Comparison of ENCODE assay signal across 24 cellular contexts in genomic region chr10:8066146-8066545, GRCh38. TPM values are rescaled to one million over a fixed set of nuclear protein-coding genes. Genes with fewer than 3 reads are reported as not detected.
DNase-seq lines count a peak whose midpoint lies in the region; ATAC-seq and TF ChIP-seq lines count a peak whose summit lies in the region.
"Had no signal": no experiment of that assay in that cellular context is flagged by ENCODE, and none has a peak within 500 bp of the region (broad histone marks: within the 10 kb centered on the region; RNA-seq: fewer than 3 reads in every experiment).

No MANE protein-coding gene starts in this region.

- CTCF ChIA-PET in T-cell (lab: Charles Lee), result interaction anchor here (0.6 to 0.8 kb wide), 5 partner anchors 8 to 1143 kb away, joined by 3 to 5 read pairs (median 4); no protein-coding TSS in a partner anchor

- H3K27ac ChIP-seq in breast epithelium (peak overlapping the region; percentile 19 to 31), smooth muscle cell (ENCODE audit: low read depth) (peak overlapping the region; percentile 37)
- H3K27ac ChIP-seq: A549, BLaER1, coronary artery, epithelial cell of prostate had no signal

- ATAC-seq in T-cell (replicated peaks in 1 of 4), result no peak
- ATAC-seq in GM18517 (IDR thresholded peaks at IDR 0.05; ENCODE audit: unreplicated experiment), result no peak
- ATAC-seq: A549 had no signal

- H3K79me2 ChIP-seq in smooth muscle cell (ENCODE audit: low read depth), result peaks cover 10% of the 10 kb centered on the region

- H3K4me3 Mint-ChIP-seq in activated CD4-positive, alpha-beta T cell treated with anti-CD3 and anti-CD28 coated beads, Interleukin-2, amount 10 ng/mL, durations not matched to agents 24 days and 14 days, result peak overlapping the region; percentile 77
- H3K4me3 Mint-ChIP-seq in T-cell, result peak overlapping the region in 2 of 3 donors; percentile 4 to 19
- H3K4me3 Mint-ChIP-seq: memory B cell had no signal

- peaks cover 3% of the 10 kb centered on the region for H3K9me3 Mint-ChIP-seq in activated CD4-positive, alpha-beta T cell treated with anti-CD3 and anti-CD28 coated beads, Interleukin-2, amount 10 ng/mL, durations not matched to agents 24 days and 14 days
- no peaks in the 10 kb centered on the region for H3K9me3 Mint-ChIP-seq in T-cell
- H3K9me3 Mint-ChIP-seq: memory B cell had no signal

- H3K9ac ChIP-seq in smooth muscle cell (ENCODE audit: low read depth), result peak overlapping the region; percentile 41
- H3K9ac ChIP-seq: BLaER1 had no signal

- peaks cover 93% of the 10 kb centered on the region for H3K36me3 Mint-ChIP-seq in activated CD4-positive, alpha-beta T cell treated with anti-CD3 and anti-CD28 coated beads, Interleukin-2, amount 10 ng/mL, durations not matched to agents 24 days and 14 days (ENCODE audit: low read depth)
- H3K36me3 Mint-ChIP-seq in T-cell, result peaks cover 78% of the 10 kb centered on the region

- TF ChIP-seq POLR2A in breast epithelium (IDR thresholded peaks at IDR 0.05), result no peak

- DNase-seq in activated CD4-positive, alpha-beta T cell treated with anti-CD3 and anti-CD28 coated beads, Interleukin-2, amount 10 ng/mL, durations not matched to agents 24 days and 14 days, result no peak
- no peak for DNase-seq in activated CD4-positive, alpha-beta T cell treated with anti-CD3 and anti-CD28 coated beads for 1 hour
- no peak for DNase-seq in T-cell
- DNase-seq in breast epithelium (ENCODE audit: low spot score in 2 of 2), result no peak
- no peak for DNase-seq in smooth muscle cell (lab: John Stamatoyannopoulos, UW; ENCODE audit: unreplicated experiment)
- DNase-seq in Kasumi-1 (lab: John Stamatoyannopoulos, UW), result no peak
- no peak for DNase-seq in COLO668 (lab: John Stamatoyannopoulos, UW; ENCODE audit: unreplicated experiment)
- DNase-seq: activated CD4-positive, alpha-beta T cell treated with anti-CD3 and anti-CD28 coated beads, Interleukin-2, amount 50 U/mL, for 4 hours; activated effector memory CD4-positive, alpha-beta T cell treated with anti-CD3 and anti-CD28 coated beads, Interleukin-2, amount 50 U/mL, for 16 hours; foreskin melanocyte; GF-D8; KBM-7; NCI-H1092; NCI-H2029 treated with DMSO at 0.1 percent for 48 hours; NCI-H510A; stimulated activated CD4-positive, alpha-beta T cell treated with anti-CD3 and anti-CD28 coated beads, Interleukin-2, amount 100 ng/mL, for 24 hours had no signal

- H3K27me3 ChIP-seq in breast epithelium (no peaks in the 10 kb centered on the region), smooth muscle cell (ENCODE audit: low read depth) (no peaks in the 10 kb centered on the region)
- H3K27me3 ChIP-seq: BLaER1 had no signal

- POLR2A ChIA-PET in T-cell (lab: Charles Lee), result interaction anchor here (0.6 to 0.7 kb wide), 5 partner anchors 10 to 526 kb away, joined by 3 to 7 read pairs (median 5); no protein-coding TSS in a partner anchor

- H3K36me3 ChIP-seq in breast epithelium (no peaks in the 10 kb centered on the region), smooth muscle cell (ENCODE audit: low read depth) (no peaks in the 10 kb centered on the region)
- H3K36me3 ChIP-seq: BLaER1 had no signal

- TF ChIP-seq CTCF in breast epithelium (IDR thresholded peaks at IDR 0.05) (no peak), smooth muscle cell (IDR thresholded peaks at IDR 0.05; ENCODE audit: borderline replicate concordance, insufficient read depth, poor library complexity, severe bottlenecking) (no peak)

- H4K20me1 ChIP-seq in smooth muscle cell (ENCODE audit: low read depth), result peaks cover 14% of the 10 kb centered on the region
- H4K20me1 ChIP-seq: BLaER1 had no signal

- peak overlapping the region; percentile 24 for H3K4me2 ChIP-seq in smooth muscle cell
- H3K4me2 ChIP-seq: BLaER1 had no signal

- H3K4me1 Mint-ChIP-seq in activated CD4-positive, alpha-beta T cell treated with anti-CD3 and anti-CD28 coated beads, Interleukin-2, amount 10 ng/mL, durations not matched to agents 24 days and 14 days, result peaks cover 81% of the 10 kb centered on the region
- H3K4me1 Mint-ChIP-seq in T-cell, result peaks cover 87 to 94% (median 90%) of the 10 kb centered on the region in 3 donors

- H2AFZ ChIP-seq in smooth muscle cell (ENCODE audit: low read depth), result no peak overlapping the region

- WGBS in smooth muscle cell (ENCODE audit: low lambda C conversion rate), result 76% methylated on average over 1 of the region's 1 CpG

- H3K4me3 ChIP-seq in breast epithelium (no peak overlapping the region), smooth muscle cell (no peak overlapping the region)
- H3K4me3 ChIP-seq: A549, BLaER1, coronary artery had no signal

- H3K27ac Mint-ChIP-seq in activated CD4-positive, alpha-beta T cell treated with anti-CD3 and anti-CD28 coated beads, Interleukin-2, amount 10 ng/mL, durations not matched to agents 24 days and 14 days, result peak overlapping the region; percentile 82
- peak overlapping the region; percentile 62 to 84 for H3K27ac Mint-ChIP-seq in T-cell
- H3K27ac Mint-ChIP-seq: memory B cell, progenitor cell of endocrine pancreas had no signal

- H3K9me3 ChIP-seq in breast epithelium (no peaks in the 10 kb centered on the region), smooth muscle cell (replicated peaks; ENCODE audit: low read depth) (no peaks in the 10 kb centered on the region)
- H3K9me3 ChIP-seq: A549, BLaER1 had no signal

- H3F3A ChIP-seq in smooth muscle cell (ENCODE audit: low read depth), result no peaks in the 10 kb centered on the region

- no peaks in the 10 kb centered on the region for H3K4me1 ChIP-seq in breast epithelium
- H3K4me1 ChIP-seq in smooth muscle cell (ENCODE audit: low read depth), result peaks cover 35% of the 10 kb centered on the region

- H3K27me3 Mint-ChIP-seq in activated CD4-positive, alpha-beta T cell treated with anti-CD3 and anti-CD28 coated beads, Interleukin-2, amount 10 ng/mL, durations not matched to agents 24 days and 14 days, result no peaks in the 10 kb centered on the region
- no peaks in the 10 kb centered on the region for H3K27me3 Mint-ChIP-seq in T-cell

- intact Hi-C loops in activated CD4-positive, alpha-beta T cell treated with anti-CD3 and anti-CD28 coated beads, Interleukin-2, amount 10 ng/mL, durations not matched to agents 24 days and 14 days (cut with micrococcal nuclease), result loop anchor here (1.0 kb wide), 3 partner anchors 9 to 259 kb away; no protein-coding TSS in a partner anchor
- intact Hi-C loops in breast epithelium (cut with DNase I; ENCODE audit: low total_unique reads), result loop anchor here (10.0 kb wide), 1 partner anchor 339 kb away; no protein-coding TSS in a partner anchor

RNA-seq across cellular contexts. Expression of gene GATA3, which starts 11.7 kb away (rescaled TPM):
- total RNA-seq in activated CD4-positive, alpha-beta T cell treated with anti-CD3 and anti-CD28 coated beads, Interleukin-2, amount 10 ng/mL, durations not matched to agents 24 days and 14 days, result 79.7 and 81.0 TPM in 2 replicates
- total RNA-seq in T-cell (10 to 100 TPM; 47.2 to 98.1 (median 59.9) TPM), breast epithelium (10 to 100 TPM in 2 of 3 donors, under 1 TPM in 1; 0.48 to 36.4 (median 28.2) TPM), smooth muscle cell (2.3 and 5.2 TPM in 2 replicates)
- 6.9 and 22.6 TPM in 2 replicates for polyA plus RNA-seq in smooth muscle cell
- polyA plus RNA-seq: neural cell had no signal
